ENCODE assay signal across 20 cellular contexts in the genomic region with DNA sequence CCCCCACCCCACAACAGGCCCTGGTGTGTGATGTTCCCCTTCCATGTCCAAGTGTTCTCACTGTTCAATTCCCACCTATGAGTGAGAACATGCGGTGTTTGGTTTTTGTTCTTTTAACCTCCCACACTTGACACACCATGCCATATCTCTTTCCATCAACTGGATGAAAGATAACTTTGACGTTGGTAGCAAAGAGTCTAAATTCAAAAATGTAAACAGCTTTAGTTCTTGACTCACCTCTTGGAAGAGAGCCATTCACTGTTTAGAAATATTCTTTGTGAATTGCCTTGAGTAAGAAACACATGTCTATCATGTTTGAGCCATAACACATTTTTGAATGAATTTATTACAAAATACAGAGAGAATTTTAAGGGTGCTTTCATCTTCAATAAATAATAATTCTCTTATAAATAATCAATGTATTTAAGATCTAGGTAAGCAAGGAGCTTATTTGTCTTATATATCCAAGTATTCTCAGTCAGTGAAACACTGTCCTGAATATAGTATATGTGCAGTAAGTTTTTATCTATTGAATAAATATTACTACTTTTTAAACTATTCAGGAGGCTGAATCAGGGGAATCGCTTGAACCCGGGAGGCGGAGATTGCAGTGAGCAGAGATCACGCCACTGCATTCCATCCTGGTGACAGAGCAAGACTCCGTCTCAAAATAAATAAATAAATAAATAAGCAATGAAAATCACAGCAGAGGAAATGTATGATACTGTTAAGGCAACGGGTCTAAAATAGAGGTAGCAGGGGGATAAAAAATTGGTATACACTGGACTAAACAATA.
DNase-seq lines count a peak whose midpoint lies in the region; ATAC-seq, FAIRE-seq and TF ChIP-seq lines count a peak whose summit lies in the region.
"Had no signal": no experiment of that assay in that cellular context is flagged by ENCODE, and none has a peak within 500 bp of the region (broad histone marks: within the 10 kb centered on the region; RNA-seq: fewer than 3 reads in every experiment).

No MANE protein-coding gene starts in this region.

- ATAC-seq in HG02798 (IDR thresholded peaks at IDR 0.05; ENCODE audit: poor library complexity, unreplicated experiment), result no peak
- ATAC-seq: stimulated activated naive B cell treated with anti-CD40 and anti-IgM and Interleukin-4, amounts not matched to agents 10 μg/mL and 1 μg/mL and 100 μg/mL, for 72 hours; T-helper 17 cell had no signal

- FAIRE-seq in HTR-8/SVneo (lab: Jason Lieb, UNC), result no peak

- TF ChIP-seq CTCF in brain microvascular endothelial cell (IDR thresholded peaks at IDR 0.05; ENCODE audit: low read depth, low read length, missing control alignments) (no peak), foreskin fibroblast (IDR thresholded peaks at IDR 0.05; ENCODE audit: low read depth, low read length) (no peak), tibial artery (IDR thresholded peaks at IDR 0.05) (no peak)

- no peaks in the 10 kb centered on the region for H3K79me2 ChIP-seq in ACC112 (ENCODE audit: control insufficient read depth, insufficient read depth, low read length, unreplicated experiment)

- H3K4me3 ChIP-seq in ACC112 (ENCODE audit: low read depth, low read length), result no peak overlapping the region
- no peak overlapping the region for H3K4me3 ChIP-seq in brain microvascular endothelial cell (ENCODE audit: low read depth, low read length)
- H3K4me3 ChIP-seq in foreskin fibroblast (ENCODE audit: low read depth in 1 of 2, low read length in 2 of 2), result no peak overlapping the region
- no peak overlapping the region for H3K4me3 ChIP-seq in tibial artery
- H3K4me3 ChIP-seq: smooth muscle cell, upper lobe of left lung had no signal

- DNase-seq in HTR-8/SVneo (ENCODE audit: insufficient read length, low spot score) (peak; percentile 30), brain microvascular endothelial cell (peak; percentile 95), foreskin fibroblast (peak; percentile 49 to 62), islet precursor cell (no peak), ACHN (no peak), tibial artery (no peak)
- DNase-seq: activated CD4-positive, CD25-positive, alpha-beta regulatory T cell treated with anti-CD3 and anti-CD28 coated beads, Interleukin-2, amount 50 U/mL, for 72 hours; activated naive CD4-positive, alpha-beta T cell treated with Interleukin-2 at 50 U/mL for 16 hours; COR-L47; effector memory CD4-positive, alpha-beta T cell; head of caudate nucleus; KBM-7; NCI-H1105 treated with DMSO at 0.1 percent for 48 hours; SHP77; stimulated activated naive B cell treated with anti-CD40 and anti-IgM and Interleukin-4, amounts not matched to agents 10 μg/mL and 1 μg/mL and 100 μg/mL, for 72 hours; T-helper 17 cell; upper lobe of left lung had no signal

- H3K9me3 ChIP-seq in tibial artery, result peaks cover 0 to 6% (median 5%) of the 10 kb centered on the region in 3 donors

- H3K27me3 ChIP-seq in ACC112 (ENCODE audit: insufficient read depth, low read length), result no peaks in the 10 kb centered on the region
- H3K27me3 ChIP-seq in brain microvascular endothelial cell (replicated peaks), result no peaks in the 10 kb centered on the region
- no peaks in the 10 kb centered on the region for H3K27me3 ChIP-seq in tibial artery
- H3K27me3 ChIP-seq: upper lobe of left lung had no signal

- no peaks in the 10 kb centered on the region for H3K36me3 ChIP-seq in ACC112 (ENCODE audit: insufficient read depth, low read length)
- no peaks in the 10 kb centered on the region for H3K36me3 ChIP-seq in brain microvascular endothelial cell (replicated peaks)
- no peaks in the 10 kb centered on the region for H3K36me3 ChIP-seq in tibial artery
- H3K36me3 ChIP-seq: upper lobe of left lung had no signal

- in situ Hi-C loops in brain microvascular endothelial cell (cut with HindIII; ENCODE audit: low pct_ligation_motif_present, low sequenced_read_pairs) (no loop called here), ACHN (cut with HindIII; ENCODE audit: low pct_ligation_motif_present, low pct_unique_long_range_greater_than_20kb, low sequenced_read_pairs) (no loop called here)

- intact Hi-C loops in tibial artery (cut with DNase I; ENCODE audit: low total_unique reads), result no loop called here

- H2AFZ ChIP-seq in ACC112 (ENCODE audit: low read length, unreplicated experiment), result no peak overlapping the region

- H3K4me1 ChIP-seq in ACC112 (ENCODE audit: control insufficient read depth, insufficient read depth, low read length, unreplicated experiment), result peaks cover 24% of the 10 kb centered on the region
- H3K4me1 ChIP-seq in tibial artery, result no peaks in the 10 kb centered on the region
- H3K4me1 ChIP-seq: upper lobe of left lung had no signal

- H3K27ac ChIP-seq in ACC112 (ENCODE audit: low read depth, low read length), result peak overlapping the region; percentile 86
- peak overlapping the region; percentile 88 for H3K27ac ChIP-seq in brain microvascular endothelial cell
- no peak overlapping the region for H3K27ac ChIP-seq in tibial artery
- H3K27ac ChIP-seq: upper lobe of left lung had no signal

Comparison
In these comparisons a context has a peak if more than half of its experiments do, and no peak if none do; other contexts are left out.
1. H3K27ac ChIP-seq: peak in ACC112 (single experiment) and brain microvascular endothelial cell (single experiment); none in tibial artery (0 of 2).
2. DNase-seq: peak in HTR-8/SVneo (single experiment), brain microvascular endothelial cell (single experiment) and foreskin fibroblast (2 of 2); none in islet precursor cell (single experiment), ACHN (single experiment) and tibial artery (0 of 2).